Comparison of ENCODE assay signal across 34 cellular contexts in the genomic region with DNA sequence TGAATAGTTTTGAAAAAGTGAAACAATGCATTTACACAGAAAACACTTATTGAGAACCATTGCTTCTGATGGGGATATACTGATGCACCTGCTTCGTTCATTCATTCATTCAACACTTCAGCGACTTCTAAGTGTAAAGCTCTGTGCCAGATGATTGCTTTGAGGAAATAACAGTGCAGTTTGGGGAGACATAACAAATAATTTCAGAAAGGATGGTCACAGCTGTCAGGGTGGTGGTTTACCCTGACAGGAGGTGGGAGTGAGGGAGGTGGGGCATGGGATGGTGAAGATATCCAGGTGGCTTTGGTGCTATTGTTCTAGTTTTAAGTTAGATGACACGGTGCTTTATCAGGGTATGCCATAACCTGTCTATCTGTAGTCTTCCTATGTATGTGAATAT.
"Had no signal": no experiment of that assay in that cellular context is flagged by ENCODE, and none has a peak within 500 bp of the region (broad histone marks: within the 10 kb centered on the region; RNA-seq: fewer than 3 reads in every experiment).

No MANE protein-coding gene starts in this region.

- H3K27me3 ChIP-seq: ascending aorta, colonic mucosa, left lung, neutrophil, stomach, thyroid gland, upper lobe of left lung, vagina had no signal

- H3K9me3 ChIP-seq: ascending aorta, colonic mucosa, left lung, lower lobe of right lung, neutrophil, stomach, thyroid gland, upper lobe of left lung, vagina had no signal

- ATAC-seq: left lung; lower lobe of right lung; sciatic nerve; stimulated activated effector memory CD8-positive, alpha-beta T cell treated with anti-CD3 and anti-CD28 coated beads, Interleukin-12 subunit alpha, Interleukin-12 subunit beta, amount 100 ng/mL, for 72 hours had no signal

- DNase-seq: activated CD4-positive, alpha-beta memory T cell treated with anti-CD3 and anti-CD28 coated beads, Interleukin-2, amount 10 ng/mL, durations not matched to agents 7 days and 5 days; activated CD4-positive, alpha-beta T cell treated with anti-CD3 and anti-CD28 coated beads, Interleukin-2, amount 10 ng/mL, durations not matched to agents 24 days and 14 days; activated CD4-positive, CD25-positive, alpha-beta regulatory T cell treated with anti-CD3 and anti-CD28 coated beads, Interleukin-2, amount 50 U/mL, for 72 hours; activated CD8-positive, alpha-beta memory T cell treated with anti-CD3 and anti-CD28 coated beads, Interleukin-2, amount 50 U/mL, for 48 hours; activated gamma-delta T cell; activated naive CD4-positive, alpha-beta T cell treated with anti-CD3 and anti-CD28 coated beads, Interleukin-2, amount 10 ng/mL, durations not matched to agents 7 days and 5 days; activated naive CD8-positive, alpha-beta T cell treated with anti-CD3 and anti-CD28 coated beads, Interleukin-2, amount 10 ng/mL, durations not matched to agents 7 days and 5 days; activated T-cell treated with anti-CD3 and anti-CD28 coated beads, Interleukin-2, amount 50 U/mL, for 24 hours; cerebellar nuclear complex; colonic mucosa; effector memory CD4-positive, alpha-beta T cell; erythroblast; head of caudate nucleus; hypothalamus; immature natural killer cell; kidney glomerular epithelial cell; left lung; lower lobe of right lung; mesendoderm; nephron progenitor cell; stimulated activated CD4-positive, alpha-beta T cell treated with anti-CD3 and anti-CD28 coated beads, Interleukin-4, amount 100 ng/mL, for 24 hours; stomach; T-helper 9 cell; thyroid gland; upper lobe of left lung; WERI-Rb-1 had no signal

- H3K4me1 ChIP-seq: ascending aorta, thyroid gland had no signal

- H3K36me3 ChIP-seq: ascending aorta, cardiac muscle cell, colonic mucosa, left lung, lower lobe of right lung, neutrophil, stomach, thyroid gland, upper lobe of left lung, vagina, WERI-Rb-1 had no signal

- H3K27ac ChIP-seq: ascending aorta, cardiac muscle cell, colonic mucosa, left lung, lower lobe of right lung, neutrophil, skin epidermis, stomach, thyroid gland, upper lobe of left lung, vagina, WERI-Rb-1 had no signal

- H3K4me3 ChIP-seq: ascending aorta, cardiac muscle cell, colonic mucosa, left lung, lower lobe of right lung, skin epidermis, stomach, thyroid gland, upper lobe of left lung, vagina had no signal

- FAIRE-seq: TTC549 had no signal
